In genomic region chr20:41055679-41056078, GRCh38 we compare ENCODE assay signal across 17 cellular contexts. TPM values are rescaled to one million over a fixed set of nuclear protein-coding genes. Genes with fewer than 3 reads are reported as not detected.
DNase-seq lines count a peak whose midpoint lies in the region; ATAC-seq and TF ChIP-seq lines count a peak whose summit lies in the region.
"Had no signal": no experiment of that assay in that cellular context is flagged by ENCODE, and none has a peak within 500 bp of the region (broad histone marks: within the 10 kb centered on the region; RNA-seq: fewer than 3 reads in every experiment).

No MANE protein-coding gene starts in this region.

- H3K27me3 ChIP-seq in neural cell (ENCODE audit: insufficient read depth, low read depth, low read length) (no peaks in the 10 kb centered on the region), upper lobe of left lung (no peaks in the 10 kb centered on the region)
- H3K27me3 ChIP-seq: pancreas had no signal

- TF ChIP-seq POLR2A in upper lobe of left lung (IDR thresholded peaks at IDR 0.05) = no peak

- no peaks in the 10 kb centered on the region for H3K9me2 ChIP-seq in neural cell (ENCODE audit: insufficient read depth, low read length)

- no peaks in the 10 kb centered on the region for H3K36me3 ChIP-seq in HEK293 (ENCODE audit: control insufficient read depth in 2 of 2, insufficient read depth in 1 of 2, low read length in 2 of 2)
- H3K36me3 ChIP-seq in neural cell (ENCODE audit: insufficient read depth, low read length) = no peaks in the 10 kb centered on the region
- H3K36me3 ChIP-seq in upper lobe of left lung = peaks cover 0 to 2% (median 0%) of the 10 kb centered on the region in 4 donors
- H3K36me3 ChIP-seq: pancreas had no signal

- no peak overlapping the region for H3K4me2 ChIP-seq in neural cell (ENCODE audit: low read length)

- H3K4me3 ChIP-seq in HEK293 (ENCODE audit: low read depth, low read length) (no peak overlapping the region), neural cell (ENCODE audit: low read length) (peak overlapping the region; percentile 1), upper lobe of left lung (no peak overlapping the region)
- H3K4me3 ChIP-seq: pancreas had no signal

- H3K79me2 ChIP-seq in neural cell (replicated peaks; ENCODE audit: insufficient read depth, low read length) = peaks cover 70% of the 10 kb centered on the region

- no peak overlapping the region for H3K9ac ChIP-seq in neural cell (ENCODE audit: low read length)

- peaks cover 25% of the 10 kb centered on the region for H3K4me1 ChIP-seq in HEK293 (ENCODE audit: control insufficient read depth, insufficient read depth, low read length)
- peaks cover 70 to 87% (median 77%) of the 10 kb centered on the region in 4 donors for H3K4me1 ChIP-seq in upper lobe of left lung

- no peak overlapping the region for H2AFZ ChIP-seq in neural cell (ENCODE audit: low read depth, low read length)

- H3K27ac ChIP-seq in HEK293 (ENCODE audit: extremely low read depth, low read depth, low read length) = no peak overlapping the region
- H3K27ac ChIP-seq in epithelial cell of prostate = peak overlapping the region; percentile 1
- H3K27ac ChIP-seq in neural cell (ENCODE audit: low read length) = no peak overlapping the region
- peak overlapping the region in 2 of 4 donors; percentile 3 to 36 for H3K27ac ChIP-seq in upper lobe of left lung
- H3K27ac ChIP-seq: pancreas had no signal

- TF ChIP-seq EP300 in neural cell (conservative IDR thresholded peaks at IDR 0.05; ENCODE audit: poor library complexity, severe bottlenecking) (no peak), upper lobe of left lung (IDR thresholded peaks at IDR 0.05) (no peak)

- CTCF ChIA-PET in HEK293 (lab: Yijun Ruan, JAX) = no interaction called here

- TF ChIP-seq CTCF in HEK293 (tag by site-specific recombination; IDR thresholded peaks at IDR 0.05) (no peak), neural cell (IDR thresholded peaks at IDR 0.05; ENCODE audit: poor library complexity, severe bottlenecking) (no peak), upper lobe of left lung (IDR thresholded peaks at IDR 0.05) (no peak)

- DNase-seq in OCI-M1 (lab: John Stamatoyannopoulos, UW) (peak; percentile 42), epithelial cell of prostate (ENCODE audit: low read depth, low spot score) (no peak), upper lobe of left lung (no peak), NCI-H1105 (lab: John Stamatoyannopoulos, UW) (no peak)
- DNase-seq: activated naive CD4-positive, alpha-beta T cell treated with anti-CD3 and anti-CD28 coated beads for 36 hours; KBM-7; left ventricle myocardium superior; NCI-H2029 treated with DMSO at 0.1 percent for 48 hours; NCI-H524; pancreas; stimulated activated CD4-positive, alpha-beta T cell treated with anti-CD3 and anti-CD28 coated beads, Interleukin-2, amount 100 ng/mL, for 48 hours; substantia nigra; T-helper 17 cell had no signal

- ATAC-seq in upper lobe of left lung (ENCODE audit: low FRiP score in 2 of 2) = no peak
- ATAC-seq in GM19328 (IDR thresholded peaks at IDR 0.05; ENCODE audit: unreplicated experiment) = no peak
- ATAC-seq: HCT116, left ventricle myocardium superior, pancreas, T-helper 17 cell had no signal

- H3F3A ChIP-seq in neural cell (ENCODE audit: insufficient read depth, low read length, poor library complexity, severe bottlenecking) = no peaks in the 10 kb centered on the region

- TF ChIP-seq RAD21 in neural cell (conservative IDR thresholded peaks at IDR 0.05) = no peak

- POLR2A ChIA-PET in HEK293 (lab: Yijun Ruan, JAX) = no interaction called here

- no peaks in the 10 kb centered on the region for H4K20me1 ChIP-seq in neural cell (ENCODE audit: insufficient read depth)

- no peaks in the 10 kb centered on the region for H3K9me3 ChIP-seq in HEK293 (ENCODE audit: control insufficient read depth, insufficient read depth, low read depth, low read length)
- no peaks in the 10 kb centered on the region for H3K9me3 ChIP-seq in neural cell (ENCODE audit: low read length)
- no peaks in the 10 kb centered on the region for H3K9me3 ChIP-seq in upper lobe of left lung
- H3K9me3 ChIP-seq: pancreas had no signal

- 57 to 76% methylated on average over 1 of the region's 1 CpG for WGBS in upper lobe of left lung, 2 donors

TF ChIP-seq in HEK293, 187 proteins besides CTCF, POLR2A, EP300 and RAD21:
- TF ChIP-seq PRDM4 (tag by site-specific recombination; IDR thresholded peaks at IDR 0.05) = no peak
- TF ChIP-seq ZNF510 (tag by site-specific recombination; IDR thresholded peaks at IDR 0.05; ENCODE audit: insufficient replicate concordance) = peak; percentile 72
- no peak for TF ChIP-seq KLF9 (tag by site-specific recombination; IDR thresholded peaks at IDR 0.05; ENCODE audit: low read depth)
- TF ChIP-seq ZNF366 (tag by site-specific recombination; conservative IDR thresholded peaks at IDR 0.05) = no peak
- no peak for TF ChIP-seq ZNF394 (tag by site-specific recombination; IDR thresholded peaks at IDR 0.05; ENCODE audit: borderline replicate concordance)
- TF ChIP-seq ZBTB20 (tag by site-specific recombination; IDR thresholded peaks at IDR 0.05) = no peak

TF ChIP-seq in neural cell, 6 proteins besides CTCF, POLR2A, EP300 and RAD21:
- TF ChIP-seq EZH2 (IDR thresholded peaks at IDR 0.05; ENCODE audit: borderline replicate concordance, insufficient read depth, low read length, poor library complexity, severe bottlenecking) (no peak), TAF1 (IDR thresholded peaks at IDR 0.05; ENCODE audit: low read depth) (no peak), REST (IDR thresholded peaks at IDR 0.05; ENCODE audit: borderline replicate concordance) (no peak), MXI1 (conservative IDR thresholded peaks at IDR 0.05; ENCODE audit: poor library complexity, severe bottlenecking) (no peak), POLR2AphosphoS5 (IDR thresholded peaks at IDR 0.05) (no peak), SMC3 (conservative IDR thresholded peaks at IDR 0.05; ENCODE audit: poor library complexity) (no peak)

RNA-seq across cellular contexts. Expression of gene TOP1, which starts 27.1 kb away (rescaled TPM):
- 27.8 and 33.2 TPM in 2 replicates for polyA plus RNA-seq in neural cell
- polyA minus RNA-seq in neural cell = 48.7 and 65.5 TPM in 2 replicates
- 10 to 100 TPM; 39.8 to 94.2 (median 49.0) TPM for total RNA-seq in upper lobe of left lung
